Comparison of ENCODE assay signal across 17 cellular contexts in the genomic region with DNA sequence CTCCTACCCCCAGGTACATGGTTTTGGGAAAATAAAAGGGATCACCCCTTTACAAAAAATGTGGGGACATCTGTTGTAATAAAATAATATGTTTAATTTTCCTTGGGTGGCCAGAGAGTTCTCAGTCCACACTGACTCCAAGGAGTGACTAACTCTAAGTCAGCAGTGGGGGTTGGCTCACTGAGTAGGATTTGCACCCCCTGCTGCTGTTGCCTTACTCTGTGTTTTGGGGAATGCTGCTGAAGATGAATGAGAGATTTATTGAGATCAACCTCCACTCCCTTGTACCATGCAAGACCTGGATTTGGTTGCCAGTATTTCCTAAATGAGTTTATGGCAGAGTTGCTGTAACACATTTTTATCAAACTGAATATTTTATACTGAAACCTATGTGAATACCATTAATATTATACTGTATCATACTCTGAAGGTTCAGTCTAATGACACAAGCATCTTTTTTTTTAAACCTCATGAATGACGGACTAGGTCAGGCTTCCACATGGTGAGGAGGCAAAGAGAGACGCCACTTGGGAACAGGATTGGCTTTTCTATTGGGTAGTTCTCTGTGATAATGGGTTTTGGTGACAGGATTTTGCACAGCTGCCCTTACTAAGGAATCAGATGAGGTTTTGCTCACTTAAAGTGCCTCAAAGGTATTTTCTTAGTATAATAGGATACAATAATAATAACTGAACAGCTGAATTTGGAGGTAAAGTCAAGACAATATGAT.
A peak's percentile ranks its signal among the peaks of the same experiment; 100 is the strongest.
DNase-seq lines count a peak whose midpoint lies in the region; TF ChIP-seq lines count a peak whose summit lies in the region.
"Had no signal": no experiment of that assay in that cellular context is flagged by ENCODE, and none has a peak within 500 bp of the region (broad histone marks: within the 10 kb centered on the region; RNA-seq: fewer than 3 reads in every experiment).

No MANE protein-coding gene starts in this region.

- H3K79me2 ChIP-seq in osteoblast (ENCODE audit: insufficient read depth, low read length): no peaks in the 10 kb centered on the region

- no peak for TF ChIP-seq POLR2A in vagina (IDR thresholded peaks at IDR 0.05)

- H3K4me2 ChIP-seq in osteoblast (ENCODE audit: insufficient read depth, low read length): peak overlapping the region; percentile 31

- DNase-seq in GM03348 (ENCODE audit: low spot score): peak; percentile 49
- DNase-seq in RKO (ENCODE audit: low spot score): peak; percentile 20
- DNase-seq in epithelial cell of esophagus (ENCODE audit: low read depth): peak; percentile 5
- peak; percentile 86 for DNase-seq in osteoblast (ENCODE audit: insufficient read length, low spot score, missing footprints)
- no peak for DNase-seq in activated naive CD4-positive, alpha-beta T cell (lab: John Stamatoyannopoulos, UW)
- DNase-seq in vagina (ENCODE audit: extremely low spot score in 2 of 2): no peak
- no peak for DNase-seq in activated CD4-positive, alpha-beta T cell treated with anti-CD3 and anti-CD28 coated beads, Interleukin-2, amount 50 U/mL, for 1 hour
- DNase-seq in NCI-H526 (lab: John Stamatoyannopoulos, UW): no peak
- DNase-seq: activated T-cell treated with anti-CD3 and anti-CD28 coated beads for 4 hours; effector CD4-positive, alpha-beta T cell; GF-D8; H9; left cardiac atrium; naive thymus-derived CD8-positive, alpha-beta T cell; NCI-H2107; SW 1271 had no signal

- no peak overlapping the region for H2AFZ ChIP-seq in osteoblast (ENCODE audit: low read length)

- H3K9me3 ChIP-seq in osteoblast (ENCODE audit: low read depth, low read length): no peaks in the 10 kb centered on the region
- no peaks in the 10 kb centered on the region for H3K9me3 ChIP-seq in vagina

- intact Hi-C loops in vagina (cut with DNase I): no loop called here

- peaks cover 20% of the 10 kb centered on the region for H3K4me1 ChIP-seq in osteoblast (ENCODE audit: insufficient read depth, low read length)
- no peaks in the 10 kb centered on the region for H3K4me1 ChIP-seq in vagina

- H3K27me3 ChIP-seq in osteoblast (ENCODE audit: insufficient read depth, low read length) (no peaks in the 10 kb centered on the region), vagina (no peaks in the 10 kb centered on the region)

- H3K36me3 ChIP-seq in osteoblast (ENCODE audit: insufficient read depth, low read length) (no peaks in the 10 kb centered on the region), vagina (no peaks in the 10 kb centered on the region)

- H3K27ac ChIP-seq in osteoblast (ENCODE audit: low read depth, low read length): peak overlapping the region; percentile 0
- H3K27ac ChIP-seq in vagina: no peak overlapping the region
- H3K27ac ChIP-seq: HL-60 had no signal

- TF ChIP-seq CTCF in epithelial cell of esophagus (IDR thresholded peaks at IDR 0.05; ENCODE audit: insufficient read depth, low read depth, low read length, missing control alignments) (no peak), osteoblast (IDR thresholded peaks at IDR 0.05; ENCODE audit: extremely low read depth, low read depth, low read length) (peak; percentile 16), vagina (IDR thresholded peaks at IDR 0.05) (no peak)

- no peaks in the 10 kb centered on the region for H4K20me1 ChIP-seq in osteoblast (ENCODE audit: insufficient read depth, low read length)

- no peak overlapping the region for H3K4me3 ChIP-seq in epithelial cell of esophagus (ENCODE audit: low read length)
- no peak overlapping the region for H3K4me3 ChIP-seq in osteoblast (ENCODE audit: insufficient read depth, low read length)
- H3K4me3 ChIP-seq in vagina: no peak overlapping the region

Comparison
In these comparisons a context has a peak if more than half of its experiments do, and no peak if none do; other contexts are left out.
1. DNase-seq: peak in GM03348 (single experiment), RKO (single experiment), epithelial cell of esophagus (single experiment) and osteoblast (single experiment); none in activated naive CD4-positive, alpha-beta T cell (0 of 4), vagina (0 of 2), activated CD4-positive, alpha-beta T cell treated with anti-CD3 and anti-CD28 coated beads, Interleukin-2, amount 50 U/mL, for 1 hour (single experiment) and NCI-H526 (0 of 2).